26 cellular contexts compared by ENCODE assay signal in the genomic region with DNA sequence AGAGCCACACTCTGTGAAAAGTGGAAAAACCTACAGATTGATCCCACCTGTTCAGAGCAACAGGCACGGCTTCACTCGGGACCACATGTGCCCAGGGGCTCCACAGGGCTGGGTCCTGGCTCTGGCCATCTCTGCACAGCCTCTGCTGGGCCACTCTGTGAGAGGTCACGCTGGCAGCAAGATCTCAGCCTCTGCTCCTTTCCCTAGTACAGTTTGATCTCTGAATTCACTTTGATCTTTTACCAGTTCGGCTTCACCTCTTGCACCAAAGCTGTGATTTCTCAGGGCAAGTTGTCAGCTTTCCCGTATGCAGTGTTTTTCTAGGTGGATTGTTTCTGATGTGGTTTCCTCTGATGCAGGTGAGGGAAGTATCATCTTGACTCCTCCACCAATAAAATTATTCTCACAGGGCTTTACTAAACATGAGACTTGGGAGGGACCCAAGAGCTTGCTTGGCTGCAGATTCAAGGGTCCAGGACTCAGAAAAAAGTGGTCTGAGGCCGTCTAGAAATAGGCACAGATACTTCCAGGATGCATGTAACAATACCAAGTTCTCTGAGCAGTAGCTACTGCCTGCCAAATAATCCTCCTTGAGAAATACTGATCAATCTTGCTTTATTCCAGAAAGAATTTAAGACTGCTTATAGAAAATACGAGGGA. TPM values are rescaled to one million over a fixed set of nuclear protein-coding genes. Genes with fewer than 3 reads are reported as not detected.
DNase-seq lines count a peak whose midpoint lies in the region; ATAC-seq and TF ChIP-seq lines count a peak whose summit lies in the region.
"Had no signal": no experiment of that assay in that cellular context is flagged by ENCODE, and none has a peak within 500 bp of the region (broad histone marks: within the 10 kb centered on the region; RNA-seq: fewer than 3 reads in every experiment).

No MANE protein-coding gene starts in this region.

- no peak for TF ChIP-seq EP300 in sigmoid colon (IDR thresholded peaks at IDR 0.05)

- H3K9me3 ChIP-seq in CD4-positive, CD25-positive, alpha-beta regulatory T cell (ENCODE audit: control insufficient read depth in 2 of 2, low read length in 2 of 2): no peaks in the 10 kb centered on the region
- H3K9me3 ChIP-seq in mucosa of descending colon: no peaks in the 10 kb centered on the region
- H3K9me3 ChIP-seq in sigmoid colon: no peaks in the 10 kb centered on the region
- H3K9me3 ChIP-seq: BLaER1 treated with 17β-estradiol and CSF1 and Interleukin-3, amounts not matched to agents 10 nM and 100 nM; gastrocnemius medialis; MG63; uterus had no signal

- H3K4me3 Mint-ChIP-seq in CD4-positive, CD25-positive, alpha-beta regulatory T cell: peak overlapping the region; percentile 40 to 71 (median 68)
- H3K4me3 Mint-ChIP-seq in activated CD4-positive, alpha-beta memory T cell treated with anti-CD3 and anti-CD28 coated beads, Interleukin-2, amount 10 ng/mL, durations not matched to agents 7 days and 5 days: no peak overlapping the region
- H3K4me3 Mint-ChIP-seq: stimulated activated memory B cell treated with anti-CD40 and anti-IgM and Interleukin-4, amounts not matched to agents 10 μg/mL and 1 μg/mL and 100 μg/mL, for 72 hours had no signal

- CTCF ChIA-PET in activated CD4-positive, alpha-beta memory T cell treated with anti-CD3 and anti-CD28 coated beads, Interleukin-2, amount 10 ng/mL, durations not matched to agents 7 days and 5 days (lab: Charles Lee): interaction anchor here (1.0 to 1.9 kb wide), 2 partner anchors 10 to 27 kb away, joined by 5 to 8 read pairs; no protein-coding TSS in a partner anchor

- peaks cover 8% of the 10 kb centered on the region for H3K36me3 Mint-ChIP-seq in CD4-positive, CD25-positive, alpha-beta regulatory T cell
- peaks cover 11% of the 10 kb centered on the region for H3K36me3 Mint-ChIP-seq in activated CD4-positive, alpha-beta memory T cell treated with anti-CD3 and anti-CD28 coated beads, Interleukin-2, amount 10 ng/mL, durations not matched to agents 7 days and 5 days (ENCODE audit: low read depth)
- H3K36me3 Mint-ChIP-seq: stimulated activated memory B cell treated with anti-CD40 and anti-IgM and Interleukin-4, amounts not matched to agents 10 μg/mL and 1 μg/mL and 100 μg/mL, for 72 hours had no signal

- intact Hi-C loops in mucosa of descending colon (cut with DNase I, micrococcal nuclease) (no loop called here), sigmoid colon (cut with DNase I) (no loop called here)

- peak overlapping the region; percentile 60 for H3K27ac ChIP-seq in CD4-positive, CD25-positive, alpha-beta regulatory T cell (ENCODE audit: insufficient read depth, low read length, poor library complexity, severe bottlenecking)
- peak overlapping the region in 1 of 4 donors; percentile 38 for H3K27ac ChIP-seq in sigmoid colon
- H3K27ac ChIP-seq: BLaER1 treated with 17β-estradiol and CSF1 and Interleukin-3, amounts not matched to agents 10 nM and 100 nM; gastrocnemius medialis; parathyroid adenoma; uterus had no signal

- H3K27me3 Mint-ChIP-seq in CD4-positive, CD25-positive, alpha-beta regulatory T cell: no peaks in the 10 kb centered on the region
- H3K27me3 Mint-ChIP-seq in activated CD4-positive, alpha-beta memory T cell treated with anti-CD3 and anti-CD28 coated beads, Interleukin-2, amount 10 ng/mL, durations not matched to agents 7 days and 5 days: no peaks in the 10 kb centered on the region
- H3K27me3 Mint-ChIP-seq: stimulated activated memory B cell treated with anti-CD40 and anti-IgM and Interleukin-4, amounts not matched to agents 10 μg/mL and 1 μg/mL and 100 μg/mL, for 72 hours had no signal

- TF ChIP-seq POLR2A in sigmoid colon (IDR thresholded peaks at IDR 0.05): no peak

- H3K9me3 Mint-ChIP-seq in CD4-positive, CD25-positive, alpha-beta regulatory T cell: no peaks in the 10 kb centered on the region
- no peaks in the 10 kb centered on the region for H3K9me3 Mint-ChIP-seq in activated CD4-positive, alpha-beta memory T cell treated with anti-CD3 and anti-CD28 coated beads, Interleukin-2, amount 10 ng/mL, durations not matched to agents 7 days and 5 days
- H3K9me3 Mint-ChIP-seq: stimulated activated memory B cell treated with anti-CD40 and anti-IgM and Interleukin-4, amounts not matched to agents 10 μg/mL and 1 μg/mL and 100 μg/mL, for 72 hours had no signal

- TF ChIP-seq CTCF in mucosa of descending colon (IDR thresholded peaks at IDR 0.05) (no peak), sigmoid colon (IDR thresholded peaks at IDR 0.05) (no peak)

- WGBS in sigmoid colon, 2 donors: 56 to 64% methylated on average over 7 of the region's 7 CpGs

- H3K4me1 Mint-ChIP-seq in CD4-positive, CD25-positive, alpha-beta regulatory T cell: peaks cover 15 to 74% (median 42%) of the 10 kb centered on the region in 4 donors
- H3K4me1 Mint-ChIP-seq in activated CD4-positive, alpha-beta memory T cell treated with anti-CD3 and anti-CD28 coated beads, Interleukin-2, amount 10 ng/mL, durations not matched to agents 7 days and 5 days: peaks cover 36% of the 10 kb centered on the region

- peak; percentile 28 to 39 for ATAC-seq in activated CD4-positive, CD25-positive, alpha-beta regulatory T cell treated with anti-CD3 and anti-CD28 coated beads, Interleukin-2, amount 50 U/mL, for 24 hours
- ATAC-seq in CD4-positive, CD25-positive, alpha-beta regulatory T cell (ENCODE audit: low read depth in 2 of 2): peak; percentile 83
- peak; percentile 51 for ATAC-seq in mucosa of descending colon
- no peak for ATAC-seq in GM18861 (IDR thresholded peaks at IDR 0.05; ENCODE audit: unreplicated experiment)
- ATAC-seq: gastrocnemius medialis; left lobe of liver; stimulated activated memory B cell treated with anti-CD40 and anti-IgM and Interleukin-4, amounts not matched to agents 10 μg/mL and 1 μg/mL and 100 μg/mL, for 72 hours had no signal

- peaks cover 54% of the 10 kb centered on the region for H3K4me1 ChIP-seq in CD4-positive, CD25-positive, alpha-beta regulatory T cell (ENCODE audit: control insufficient read depth, insufficient read depth, low read length, poor library complexity, severe bottlenecking)
- H3K4me1 ChIP-seq in mucosa of descending colon (ENCODE audit: low read depth) (no peaks in the 10 kb centered on the region), sigmoid colon (peaks cover 0 to 12% (median 10%) of the 10 kb centered on the region in 4 donors)
- H3K4me1 ChIP-seq: gastrocnemius medialis, parathyroid adenoma, uterus had no signal

- POLR2A ChIA-PET in activated CD4-positive, alpha-beta memory T cell treated with anti-CD3 and anti-CD28 coated beads, Interleukin-2, amount 10 ng/mL, durations not matched to agents 7 days and 5 days (lab: Charles Lee): interaction anchor here (1.2 kb wide), 1 partner anchor 32 kb away, joined by 3 read pairs; no protein-coding TSS in a partner anchor

- H3K27me3 ChIP-seq in CD4-positive, CD25-positive, alpha-beta regulatory T cell (ENCODE audit: control insufficient read depth, insufficient read depth, low read length): no peaks in the 10 kb centered on the region
- H3K27me3 ChIP-seq in sigmoid colon: no peaks in the 10 kb centered on the region
- H3K27me3 ChIP-seq: BLaER1 treated with 17β-estradiol and CSF1 and Interleukin-3, amounts not matched to agents 10 nM and 100 nM; gastrocnemius medialis; MG63; uterus had no signal

- DNase-seq in activated CD4-positive, CD25-positive, alpha-beta regulatory T cell treated with anti-CD3 and anti-CD28 coated beads, Interleukin-2, amount 50 U/mL, for 72 hours: no peak
- peak; percentile 11 to 81 (median 81) for DNase-seq in CD4-positive, CD25-positive, alpha-beta regulatory T cell
- DNase-seq in activated CD4-positive, alpha-beta memory T cell treated with anti-CD3 and anti-CD28 coated beads, Interleukin-2, amount 10 ng/mL, durations not matched to agents 7 days and 5 days: no peak
- DNase-seq in mucosa of descending colon (no peak), sigmoid colon (no peak), NCI-H2171 treated with DMSO at 0.1 percent for 48 hours (lab: John Stamatoyannopoulos, UW) (no peak)
- DNase-seq: amniotic stem cell, DND-41, gastrocnemius medialis, MG63, NCI-H1930, NCI-H510A treated with DMSO at 0.1 percent for 48 hours, SHP77 treated with DMSO at 0.1 percent for 48 hours, small intestine, T1000, uterus had no signal

- peaks cover 3% of the 10 kb centered on the region for H3K36me3 ChIP-seq in CD4-positive, CD25-positive, alpha-beta regulatory T cell (ENCODE audit: control insufficient read depth, insufficient read depth, low read length)
- no peaks in the 10 kb centered on the region for H3K36me3 ChIP-seq in mucosa of descending colon (ENCODE audit: low read depth)
- H3K36me3 ChIP-seq in sigmoid colon: peaks cover 4 to 37% (median 5%) of the 10 kb centered on the region in 4 donors
- H3K36me3 ChIP-seq: MG63 had no signal

- peak overlapping the region; percentile 55 for H3K4me3 ChIP-seq in CD4-positive, CD25-positive, alpha-beta regulatory T cell (ENCODE audit: low read depth, low read length)
- no peak overlapping the region for H3K4me3 ChIP-seq in mucosa of descending colon
- H3K4me3 ChIP-seq in sigmoid colon: no peak overlapping the region
- H3K4me3 ChIP-seq: BLaER1 treated with 17β-estradiol and CSF1 and Interleukin-3, amounts not matched to agents 10 nM and 100 nM; gastrocnemius medialis; MG63; uterus had no signal

- peak overlapping the region; percentile 93 to 99 (median 97) for H3K27ac Mint-ChIP-seq in CD4-positive, CD25-positive, alpha-beta regulatory T cell
- peak overlapping the region; percentile 11 for H3K27ac Mint-ChIP-seq in activated CD4-positive, alpha-beta memory T cell treated with anti-CD3 and anti-CD28 coated beads, Interleukin-2, amount 10 ng/mL, durations not matched to agents 7 days and 5 days
- H3K27ac Mint-ChIP-seq: stimulated activated memory B cell treated with anti-CD40 and anti-IgM and Interleukin-4, amounts not matched to agents 10 μg/mL and 1 μg/mL and 100 μg/mL, for 72 hours had no signal

RNA-seq across cellular contexts. Expression of a gene that starts 24.0 kb away (rescaled TPM):
- not detected for total RNA-seq in CD4-positive, CD25-positive, alpha-beta regulatory T cell
- polyA plus RNA-seq in CD4-positive, CD25-positive, alpha-beta regulatory T cell: under 1 TPM in 1 of 4 donors, not detected in 3; 0.14 TPM
- not detected for total RNA-seq in activated CD4-positive, alpha-beta memory T cell treated with anti-CD3 and anti-CD28 coated beads, Interleukin-2, amount 10 ng/mL, durations not matched to agents 7 days and 5 days
- total RNA-seq in mucosa of descending colon (1 to 10 TPM in 2 of 3 donors, under 1 TPM in 1; 0.60 to 5.9 (median 3.1) TPM), sigmoid colon (1 to 10 TPM in 1 of 4 donors, under 1 TPM in 3; 0.16 to 1.1 (median 0.56) TPM)
- polyA plus RNA-seq in sigmoid colon: 1 to 10 TPM; 1.7 to 6.0 (median 3.0) TPM
- total RNA-seq: activated CD8-positive, alpha-beta memory T cell treated with anti-CD3 and anti-CD28 coated beads for 36 hours; chondrocyte; mononuclear cell had no signal

RNA-seq across cellular contexts. Expression of a gene that starts 55.7 kb away (rescaled TPM):
- not detected for total RNA-seq in CD4-positive, CD25-positive, alpha-beta regulatory T cell
- not detected for polyA plus RNA-seq in CD4-positive, CD25-positive, alpha-beta regulatory T cell
- total RNA-seq in activated CD4-positive, alpha-beta memory T cell treated with anti-CD3 and anti-CD28 coated beads, Interleukin-2, amount 10 ng/mL, durations not matched to agents 7 days and 5 days: not detected
- total RNA-seq in mucosa of descending colon (under 1 TPM; 0.28 to 0.65 (median 0.38) TPM), sigmoid colon (not detected)
- polyA plus RNA-seq in sigmoid colon: under 1 TPM; 0.35 to 0.60 (median 0.46) TPM
- total RNA-seq: activated CD8-positive, alpha-beta memory T cell treated with anti-CD3 and anti-CD28 coated beads for 36 hours; chondrocyte; endothelial cell of umbilical vein; left lobe of liver; mononuclear cell had no signal
- polyA plus RNA-seq: endothelial cell of umbilical vein had no signal

Comparison
In these comparisons a context has a peak if more than half of its experiments do, and no peak if none do; other contexts are left out.
1. DNase-seq: peak in CD4-positive, CD25-positive, alpha-beta regulatory T cell (3 of 3); none in activated CD4-positive, CD25-positive, alpha-beta regulatory T cell treated with anti-CD3 and anti-CD28 coated beads, Interleukin-2, amount 50 U/mL, for 72 hours (single experiment), activated CD4-positive, alpha-beta memory T cell treated with anti-CD3 and anti-CD28 coated beads, Interleukin-2, amount 10 ng/mL, durations not matched to agents 7 days and 5 days (single experiment), mucosa of descending colon (0 of 3), sigmoid colon (single experiment) and NCI-H2171 treated with DMSO at 0.1 percent for 48 hours (single experiment).